21 cellular contexts compared by ENCODE assay signal in the genomic region with DNA sequence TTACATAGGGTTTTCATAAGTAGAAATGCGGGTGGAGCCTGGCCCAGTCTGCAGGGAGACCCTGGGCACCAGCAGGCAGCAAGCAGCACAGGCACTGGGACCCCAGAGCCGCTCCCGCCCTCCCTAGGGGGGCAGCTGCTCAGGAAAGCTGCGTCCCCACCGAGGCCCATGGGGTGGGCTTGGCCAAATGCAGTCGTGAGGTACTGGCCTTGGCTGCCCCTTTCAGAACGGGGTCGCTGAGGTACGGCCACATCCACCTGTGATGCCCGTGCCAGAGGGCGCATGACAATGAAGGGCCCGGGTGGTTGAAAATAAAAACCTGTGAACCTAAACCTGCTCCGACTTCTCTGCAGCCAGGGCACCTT. TPM values are rescaled to one million over a fixed set of nuclear protein-coding genes. Genes with fewer than 3 reads are reported as not detected.
"Had no signal": no experiment of that assay in that cellular context is flagged by ENCODE, and none has a peak within 500 bp of the region (broad histone marks: within the 10 kb centered on the region; RNA-seq: fewer than 3 reads in every experiment).

No MANE protein-coding gene starts in this region.

- H3K27me3 Mint-ChIP-seq: activated CD8-positive, alpha-beta T cell treated with anti-CD3 and anti-CD28 coated beads for 36 hours; stimulated activated memory B cell treated with anti-CD40 and anti-IgM and Interleukin-4, amounts not matched to agents 10 μg/mL and 1 μg/mL and 100 μg/mL, for 72 hours had no signal

- H3K4me1 ChIP-seq: breast epithelium, psoas muscle had no signal

- H3K27ac Mint-ChIP-seq: activated CD8-positive, alpha-beta T cell treated with anti-CD3 and anti-CD28 coated beads for 36 hours; dendritic cell treated with granulocyte-macrophage colony-stimulating factor and Interleukin-4, amounts not matched to agents 40 ng/mL and 50 ng/mL, for 4 days; stimulated activated memory B cell treated with anti-CD40 and anti-IgM and Interleukin-4, amounts not matched to agents 10 μg/mL and 1 μg/mL and 100 μg/mL, for 72 hours; type B pancreatic cell had no signal

- H3K9me3 ChIP-seq: adrenal gland, breast epithelium, psoas muscle, testis had no signal

- DNase-seq: activated CD4-positive, alpha-beta T cell treated with anti-CD3 and anti-CD28 coated beads for 48 hours; activated CD4-positive, CD25-positive, alpha-beta regulatory T cell; activated CD8-positive, alpha-beta T cell treated with anti-CD3 and anti-CD28 coated beads for 36 hours; activated naive CD4-positive, alpha-beta T cell treated with anti-CD3 and anti-CD28 coated beads, Interleukin-2, amount 50 U/mL, for 16 hours; activated T-cell treated with anti-CD3 and anti-CD28 coated beads, Interleukin-2, amount 50 U/mL, for 4 hours; effector CD8-positive, alpha-beta T cell; mammary epithelial cell; midbrain; small intestine; stimulated activated CD4-positive, alpha-beta T cell treated with anti-CD3 and anti-CD28 coated beads, Interleukin-4, amount 100 ng/mL, for 4 hours; T1000; testis had no signal

- ATAC-seq: activated CD8-positive, alpha-beta T cell treated with anti-CD3 and anti-CD28 coated beads for 36 hours; activated T-cell treated with anti-CD3 and anti-CD28 coated beads, Interleukin-2, amount 50 U/mL, for 4 hours; left lobe of liver; psoas muscle; right cardiac atrium; stimulated activated memory B cell treated with anti-CD40 and anti-IgM and Interleukin-4, amounts not matched to agents 10 μg/mL and 1 μg/mL and 100 μg/mL, for 72 hours had no signal

- H3K27ac ChIP-seq: adrenal gland, breast epithelium, psoas muscle, testis had no signal

- H3K36me3 Mint-ChIP-seq: type B pancreatic cell had no signal

- H3K4me3 ChIP-seq: adrenal gland, breast epithelium, psoas muscle, testis had no signal

- H3K36me3 ChIP-seq: adrenal gland, breast epithelium had no signal

- H3K9me3 Mint-ChIP-seq: activated CD8-positive, alpha-beta T cell treated with anti-CD3 and anti-CD28 coated beads for 36 hours; activated T-cell treated with anti-CD3 and anti-CD28 coated beads, Interleukin-2, amount 50 U/mL, for 4 hours; dendritic cell treated with granulocyte-macrophage colony-stimulating factor and Interleukin-4, amounts not matched to agents 40 ng/mL and 50 ng/mL, for 4 days; neural crest cell; stimulated activated memory B cell treated with anti-CD40 and anti-IgM and Interleukin-4, amounts not matched to agents 10 μg/mL and 1 μg/mL and 100 μg/mL, for 72 hours; type B pancreatic cell had no signal

- H3K27me3 ChIP-seq: adrenal gland, breast epithelium, testis had no signal

- H3K4me3 Mint-ChIP-seq: activated CD8-positive, alpha-beta T cell treated with anti-CD3 and anti-CD28 coated beads for 36 hours; activated T-cell treated with anti-CD3 and anti-CD28 coated beads, Interleukin-2, amount 50 U/mL, for 4 hours; dendritic cell treated with granulocyte-macrophage colony-stimulating factor and Interleukin-4, amounts not matched to agents 40 ng/mL and 50 ng/mL, for 4 days; neural crest cell; stimulated activated memory B cell treated with anti-CD40 and anti-IgM and Interleukin-4, amounts not matched to agents 10 μg/mL and 1 μg/mL and 100 μg/mL, for 72 hours; type B pancreatic cell had no signal

RNA-seq across cellular contexts. Expression of a gene that starts 44.3 kb away (rescaled TPM):
- total RNA-seq: mammary epithelial cell had no signal
- polyA plus RNA-seq: mammary epithelial cell had no signal
